Comparison of ENCODE assay signal across 18 cellular contexts in genomic region chr17:5540321-5540720, GRCh38. TPM values are rescaled to one million over a fixed set of nuclear protein-coding genes. Genes with fewer than 3 reads are reported as not detected.
A peak's percentile ranks its signal among the peaks of the same experiment; 100 is the strongest.
DNase-seq lines count a peak whose midpoint lies in the region; ATAC-seq and TF ChIP-seq lines count a peak whose summit lies in the region.
"Had no signal": no experiment of that assay in that cellular context is flagged by ENCODE, and none has a peak within 500 bp of the region (broad histone marks: within the 10 kb centered on the region; RNA-seq: fewer than 3 reads in every experiment).

No MANE protein-coding gene starts in this region.

- DNase-seq in central memory CD8-positive, alpha-beta T cell (ENCODE audit: low spot score in 2 of 2): no peak
- DNase-seq in mesenteric fat pad (ENCODE audit: low spot score): peak; percentile 24
- no peak for DNase-seq in stimulated activated naive B cell treated with anti-CD40 and anti-IgM and Interleukin-4, amounts not matched to agents 10 μg/mL and 1 μg/mL and 100 μg/mL, for 72 hours
- no peak for DNase-seq in anterior cingulate cortex (lab: John Stamatoyannopoulos, UW)
- DNase-seq in osteocyte (ENCODE audit: extremely low spot score, unreplicated experiment): no peak
- no peak for DNase-seq in NCI-H1105 treated with DMSO at 0.1 percent for 48 hours (lab: John Stamatoyannopoulos, UW)
- DNase-seq: ACHN; BE2C; C1 segment of cervical spinal cord; Caco-2; CD4-positive, CD25-positive, alpha-beta regulatory T cell; CD8-positive, alpha-beta memory T cell; DMS79; GF-D8; GOT3; H7; HFFc6 had no signal

- peak overlapping the region; percentile 47 for H3K27ac Mint-ChIP-seq in central memory CD8-positive, alpha-beta T cell (ENCODE audit: low read depth)
- peak overlapping the region; percentile 65 for H3K27ac Mint-ChIP-seq in stimulated activated naive B cell treated with anti-CD40 and anti-IgM and Interleukin-4, amounts not matched to agents 10 μg/mL and 1 μg/mL and 100 μg/mL, for 72 hours
- no peak overlapping the region for H3K27ac Mint-ChIP-seq in osteocyte (ENCODE audit: unreplicated experiment)
- H3K27ac Mint-ChIP-seq: HFFc6 had no signal

- H3K9me3 Mint-ChIP-seq in central memory CD8-positive, alpha-beta T cell: no peaks in the 10 kb centered on the region
- no peaks in the 10 kb centered on the region for H3K9me3 Mint-ChIP-seq in stimulated activated naive B cell treated with anti-CD40 and anti-IgM and Interleukin-4, amounts not matched to agents 10 μg/mL and 1 μg/mL and 100 μg/mL, for 72 hours
- no peaks in the 10 kb centered on the region for H3K9me3 Mint-ChIP-seq in osteocyte (ENCODE audit: unreplicated experiment)
- H3K9me3 Mint-ChIP-seq: CD8-positive, alpha-beta memory T cell; HFFc6 had no signal

- ATAC-seq in central memory CD8-positive, alpha-beta T cell (replicated peaks; ENCODE audit: extremely low read depth, poor library complexity, severe bottlenecking): no peak
- no peak for ATAC-seq in stimulated activated naive B cell treated with anti-CD40 and anti-IgM and Interleukin-4, amounts not matched to agents 10 μg/mL and 1 μg/mL and 100 μg/mL, for 72 hours (replicated peaks)
- ATAC-seq: HCT116 had no signal

- H3K4me3 Mint-ChIP-seq in central memory CD8-positive, alpha-beta T cell: no peak overlapping the region
- H3K4me3 Mint-ChIP-seq in stimulated activated naive B cell treated with anti-CD40 and anti-IgM and Interleukin-4, amounts not matched to agents 10 μg/mL and 1 μg/mL and 100 μg/mL, for 72 hours: no peak overlapping the region
- no peak overlapping the region for H3K4me3 Mint-ChIP-seq in osteocyte (ENCODE audit: unreplicated experiment)
- H3K4me3 Mint-ChIP-seq: CD4-positive, CD25-positive, alpha-beta regulatory T cell; CD8-positive, alpha-beta memory T cell; HFFc6 had no signal

- H3K4me1 Mint-ChIP-seq in central memory CD8-positive, alpha-beta T cell: no peaks in the 10 kb centered on the region
- H3K4me1 Mint-ChIP-seq in stimulated activated naive B cell treated with anti-CD40 and anti-IgM and Interleukin-4, amounts not matched to agents 10 μg/mL and 1 μg/mL and 100 μg/mL, for 72 hours: no peaks in the 10 kb centered on the region
- no peaks in the 10 kb centered on the region for H3K4me1 Mint-ChIP-seq in osteocyte (ENCODE audit: unreplicated experiment)

- no peaks in the 10 kb centered on the region for H3K27me3 Mint-ChIP-seq in central memory CD8-positive, alpha-beta T cell
- H3K27me3 Mint-ChIP-seq in stimulated activated naive B cell treated with anti-CD40 and anti-IgM and Interleukin-4, amounts not matched to agents 10 μg/mL and 1 μg/mL and 100 μg/mL, for 72 hours: no peaks in the 10 kb centered on the region
- H3K27me3 Mint-ChIP-seq in osteocyte (ENCODE audit: unreplicated experiment): no peaks in the 10 kb centered on the region
- H3K27me3 Mint-ChIP-seq: CD4-positive, CD25-positive, alpha-beta regulatory T cell had no signal

- TF ChIP-seq CTCF in osteocyte (IDR thresholded peaks at IDR 0.05): no peak

- H3K36me3 Mint-ChIP-seq in central memory CD8-positive, alpha-beta T cell (ENCODE audit: insufficient read depth): peaks cover 42% of the 10 kb centered on the region
- peaks cover 24 to 56% of the 10 kb centered on the region in 2 donors for H3K36me3 Mint-ChIP-seq in stimulated activated naive B cell treated with anti-CD40 and anti-IgM and Interleukin-4, amounts not matched to agents 10 μg/mL and 1 μg/mL and 100 μg/mL, for 72 hours
- no peaks in the 10 kb centered on the region for H3K36me3 Mint-ChIP-seq in osteocyte (ENCODE audit: unreplicated experiment)

RNA-seq across cellular contexts. Expression of gene NLRP1, which starts 44.0 kb away (rescaled TPM):
- total RNA-seq in mesenteric fat pad (23.8 TPM), osteocyte (27.1 and 27.6 TPM in 2 replicates)

RNA-seq across cellular contexts. Expression of gene MIS12, which starts 54.0 kb away (rescaled TPM):
- total RNA-seq in mesenteric fat pad: 12.9 TPM
- 20.1 and 21.3 TPM in 2 replicates for total RNA-seq in osteocyte

RNA-seq across cellular contexts. Expression of gene DERL2, which starts 54.3 kb away (rescaled TPM):
- total RNA-seq in mesenteric fat pad: 73.4 TPM
- 73.1 and 81.2 TPM in 2 replicates for total RNA-seq in osteocyte
